In the genomic region with DNA sequence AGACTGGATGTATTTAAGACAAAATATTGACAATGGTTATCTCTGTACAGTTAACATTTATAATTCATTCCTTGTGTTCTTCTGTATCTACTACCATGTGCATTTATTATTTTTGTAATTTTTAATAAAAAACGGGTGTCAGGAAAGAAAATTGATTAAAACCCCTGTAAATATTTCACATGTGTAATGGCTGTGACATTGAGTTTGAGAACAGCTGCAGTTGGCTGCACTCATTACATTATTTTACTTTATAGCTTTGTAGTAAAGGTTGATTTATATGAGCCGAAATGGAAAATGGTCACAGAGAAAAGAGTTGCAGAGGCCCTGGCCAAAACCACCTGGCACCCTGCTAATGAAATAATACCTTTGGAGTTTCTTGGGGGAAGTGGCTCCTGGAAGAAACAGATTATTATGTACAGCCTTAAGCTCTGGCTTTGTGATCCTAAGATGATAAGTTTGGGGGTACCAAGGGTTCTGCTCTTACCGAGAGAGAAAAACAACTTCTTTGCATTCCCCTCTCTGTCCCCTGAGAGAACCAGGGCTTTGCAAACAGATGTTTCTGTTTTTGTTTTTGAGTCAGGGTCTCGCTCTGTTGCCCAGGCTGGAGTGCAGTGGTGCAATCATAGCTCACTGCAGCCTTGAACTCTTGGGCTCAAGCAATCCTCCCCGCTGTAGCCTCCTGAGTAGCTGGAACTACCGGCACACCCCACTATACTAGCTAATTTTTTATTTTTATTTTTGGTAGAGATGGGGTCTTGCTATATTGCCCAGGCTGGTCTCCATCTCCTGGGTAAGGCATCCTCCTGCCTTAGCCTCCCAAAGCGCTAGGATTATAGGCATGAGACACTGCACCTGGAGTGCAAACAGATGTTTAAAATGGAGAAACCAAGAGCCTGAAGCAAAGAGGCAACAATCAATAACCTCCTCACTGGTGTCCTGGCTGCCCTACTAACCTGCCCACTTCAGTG, we compare ENCODE assay signal across 23 cellular contexts.
"Had no signal": no experiment of that assay in that cellular context is flagged by ENCODE, and none has a peak within 500 bp of the region (broad histone marks: within the 10 kb centered on the region; RNA-seq: fewer than 3 reads in every experiment).

No MANE protein-coding gene starts in this region.

- H3K27me3 ChIP-seq: breast epithelium, foreskin keratinocyte, sigmoid colon, transverse colon had no signal

- H3K4me2 ChIP-seq: smooth muscle cell had no signal

- H3K9me3 ChIP-seq: breast epithelium, left ventricle myocardium inferior, sigmoid colon, transverse colon had no signal

- ATAC-seq: activated T-cell treated with anti-CD3 and anti-CD28 coated beads, Interleukin-2, amount 50 U/mL, for 72 hours; foreskin keratinocyte; naive thymus-derived CD8-positive, alpha-beta T cell had no signal

- H3K27ac ChIP-seq: breast epithelium, foreskin keratinocyte, left ventricle myocardium inferior, sigmoid colon, transverse colon had no signal

- H3K4me1 ChIP-seq: breast epithelium, foreskin keratinocyte, sigmoid colon, transverse colon had no signal

- H3K36me3 ChIP-seq: breast epithelium, transverse colon had no signal

- H3K27ac Mint-ChIP-seq: activated CD4-positive, alpha-beta memory T cell treated with anti-CD3 and anti-CD28 coated beads, Interleukin-2, amount 10 ng/mL, durations not matched to agents 7 days and 5 days; activated naive CD4-positive, alpha-beta T cell treated with anti-CD3 and anti-CD28 coated beads for 36 hours; activated naive CD8-positive, alpha-beta T cell treated with anti-CD3 and anti-CD28 coated beads, Interleukin-2, amount 10 ng/mL, durations not matched to agents 7 days and 5 days; activated T-cell treated with anti-CD3 and anti-CD28 coated beads, Interleukin-2, amount 50 U/mL, for 72 hours; naive thymus-derived CD8-positive, alpha-beta T cell; stimulated activated naive B cell treated with anti-CD40 and anti-IgM and Interleukin-4, amounts not matched to agents 10 μg/mL and 1 μg/mL and 100 μg/mL, for 72 hours had no signal

- H3K27me3 Mint-ChIP-seq: activated CD4-positive, alpha-beta memory T cell treated with anti-CD3 and anti-CD28 coated beads, Interleukin-2, amount 10 ng/mL, durations not matched to agents 7 days and 5 days; activated naive CD8-positive, alpha-beta T cell treated with anti-CD3 and anti-CD28 coated beads, Interleukin-2, amount 10 ng/mL, durations not matched to agents 7 days and 5 days; central memory CD8-positive, alpha-beta T cell; naive thymus-derived CD8-positive, alpha-beta T cell; stimulated activated naive B cell treated with anti-CD40 and anti-IgM and Interleukin-4, amounts not matched to agents 10 μg/mL and 1 μg/mL and 100 μg/mL, for 72 hours had no signal

- H3K4me3 Mint-ChIP-seq: activated CD4-positive, alpha-beta memory T cell treated with anti-CD3 and anti-CD28 coated beads, Interleukin-2, amount 10 ng/mL, durations not matched to agents 7 days and 5 days; activated naive CD4-positive, alpha-beta T cell treated with anti-CD3 and anti-CD28 coated beads for 36 hours; activated naive CD8-positive, alpha-beta T cell treated with anti-CD3 and anti-CD28 coated beads, Interleukin-2, amount 10 ng/mL, durations not matched to agents 7 days and 5 days; activated T-cell treated with anti-CD3 and anti-CD28 coated beads, Interleukin-2, amount 50 U/mL, for 72 hours; central memory CD8-positive, alpha-beta T cell; naive thymus-derived CD8-positive, alpha-beta T cell; stimulated activated naive B cell treated with anti-CD40 and anti-IgM and Interleukin-4, amounts not matched to agents 10 μg/mL and 1 μg/mL and 100 μg/mL, for 72 hours had no signal

- DNase-seq: activated CD4-positive, alpha-beta memory T cell treated with anti-CD3 and anti-CD28 coated beads, Interleukin-2, amount 10 ng/mL, durations not matched to agents 7 days and 5 days; activated CD4-positive, alpha-beta T cell treated with anti-CD3 and anti-CD28 coated beads for 48 hours; activated CD4-positive, CD25-positive, alpha-beta regulatory T cell; activated effector memory CD4-positive, alpha-beta T cell treated with Interleukin-2 at 50 U/mL for 16 hours; activated naive CD4-positive, alpha-beta T cell treated with anti-CD3 and anti-CD28 coated beads for 36 hours; activated naive CD8-positive, alpha-beta T cell treated with anti-CD3 and anti-CD28 coated beads, Interleukin-2, amount 10 ng/mL, durations not matched to agents 7 days and 5 days; activated T-cell treated with anti-CD3 and anti-CD28 coated beads, Interleukin-2, amount 50 U/mL, for 72 hours; amniotic stem cell; effector memory CD4-positive, alpha-beta T cell; foreskin keratinocyte; kidney glomerular epithelial cell; left ventricle myocardium inferior; naive thymus-derived CD8-positive, alpha-beta T cell; sigmoid colon; stimulated activated CD4-positive, alpha-beta T cell treated with anti-CD3 and anti-CD28 coated beads, Interleukin-2, amount 100 ng/mL, for 48 hours; stimulated activated CD8-positive, alpha-beta memory T cell treated with anti-CD3 and anti-CD28 coated beads, Interleukin-4, amount 100 ng/mL, for 48 hours; stimulated activated naive B cell treated with anti-CD40 and anti-IgM and Interleukin-4, amounts not matched to agents 10 μg/mL and 1 μg/mL and 100 μg/mL, for 72 hours; transverse colon had no signal

- H3K4me3 ChIP-seq: breast epithelium, left ventricle myocardium inferior, sigmoid colon, smooth muscle cell, transverse colon had no signal

- FAIRE-seq: colon, urothelium cell line had no signal

- H3K9me3 Mint-ChIP-seq: activated CD4-positive, alpha-beta memory T cell treated with anti-CD3 and anti-CD28 coated beads, Interleukin-2, amount 10 ng/mL, durations not matched to agents 7 days and 5 days; activated naive CD4-positive, alpha-beta T cell treated with anti-CD3 and anti-CD28 coated beads for 36 hours; activated naive CD8-positive, alpha-beta T cell treated with anti-CD3 and anti-CD28 coated beads, Interleukin-2, amount 10 ng/mL, durations not matched to agents 7 days and 5 days; activated T-cell treated with anti-CD3 and anti-CD28 coated beads, Interleukin-2, amount 50 U/mL, for 72 hours; central memory CD8-positive, alpha-beta T cell; naive thymus-derived CD8-positive, alpha-beta T cell; stimulated activated naive B cell treated with anti-CD40 and anti-IgM and Interleukin-4, amounts not matched to agents 10 μg/mL and 1 μg/mL and 100 μg/mL, for 72 hours had no signal
